In the genomic region with DNA sequence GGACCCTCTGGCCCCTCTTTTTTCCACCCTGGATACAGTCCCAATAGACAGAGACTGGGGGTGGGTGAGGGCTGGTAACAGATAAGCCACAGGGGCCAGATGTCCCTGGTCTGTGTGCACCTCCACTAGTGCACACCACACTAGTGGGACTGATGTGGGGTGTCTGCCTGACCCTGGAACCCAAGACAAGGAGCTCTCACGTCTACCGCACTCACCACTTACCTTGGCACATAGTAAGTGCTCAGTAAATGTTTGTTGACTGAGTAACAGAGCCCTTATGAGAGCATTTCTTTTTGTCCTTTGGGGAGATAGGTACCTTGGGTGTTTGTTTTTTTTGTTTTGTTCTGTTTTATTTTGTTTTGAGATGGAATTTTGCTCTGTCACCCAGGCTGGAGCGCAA, we compare ENCODE assay signal across 1 cellular context.
TF ChIP-seq lines count a peak whose summit lies in the region.

No MANE protein-coding gene starts in this region.

TF ChIP-seq in HepG2, 621 proteins besides CTCF, POLR2A, EP300 and RAD21:
- no peak for TF ChIP-seq GABPA (IDR thresholded peaks at IDR 0.05; ENCODE audit: low read depth, low read length)
- TF ChIP-seq GABPA (CRISPR knock-in tag; IDR thresholded peaks at IDR 0.05; ENCODE audit: low read depth), result no peak
- TF ChIP-seq MYPOP (CRISPR knock-in tag; IDR thresholded peaks at IDR 0.05), result no peak
- TF ChIP-seq ZNF3 (CRISPR knock-in tag; IDR thresholded peaks at IDR 0.05), result 0 out of 2 replicates have a peak, but pooled peaks have one; percentile 40
TF ChIP-seq in HepG2: peak in this region for 1.
